ENCODE assay signal across 1 cellular context in the genomic region with DNA sequence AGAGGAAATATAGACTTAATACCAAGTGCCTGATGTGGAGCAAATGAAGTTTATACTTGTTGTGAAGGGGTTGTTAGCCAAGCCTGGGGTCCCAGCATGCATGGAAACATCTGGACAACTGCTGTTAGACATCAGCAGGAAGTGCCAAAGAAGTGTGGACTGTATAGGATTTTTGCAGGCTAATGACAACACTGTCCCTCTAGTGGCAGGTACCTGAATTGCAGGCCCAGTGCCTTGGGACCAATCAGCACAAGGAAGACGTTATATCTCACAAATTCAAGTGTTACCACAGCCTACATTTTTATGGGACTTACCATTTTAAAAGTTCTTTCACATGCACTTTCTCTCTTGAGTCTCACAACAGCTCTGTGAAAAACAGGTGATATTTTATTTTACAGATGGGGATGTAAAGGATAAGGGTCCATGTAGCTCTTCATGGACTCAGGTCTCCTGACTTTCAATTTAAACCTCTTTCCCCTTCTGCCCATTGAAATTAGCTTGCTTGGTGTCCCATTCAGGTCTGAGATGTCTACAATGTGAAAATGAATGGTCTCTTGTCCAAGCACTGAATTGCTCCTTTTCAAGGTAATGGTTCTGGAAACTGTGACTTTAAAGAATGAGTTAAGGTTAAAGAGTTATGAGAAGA.
TF ChIP-seq lines count a peak whose summit lies in the region.

No MANE protein-coding gene starts in this region.

TF ChIP-seq in GM23338, 12 proteins besides CTCF, POLR2A, EP300 and RAD21 (continued from another document):
- TF ChIP-seq REST (IDR thresholded peaks at IDR 0.05; ENCODE audit: unreplicated experiment) = no peak
- no peak for TF ChIP-seq CREB1 (CRISPR knock-in tag; IDR thresholded peaks at IDR 0.05; ENCODE audit: low read depth)
- TF ChIP-seq STAT1 (IDR thresholded peaks at IDR 0.05; ENCODE audit: unreplicated experiment) = no peak
- TF ChIP-seq, protein P1, sequence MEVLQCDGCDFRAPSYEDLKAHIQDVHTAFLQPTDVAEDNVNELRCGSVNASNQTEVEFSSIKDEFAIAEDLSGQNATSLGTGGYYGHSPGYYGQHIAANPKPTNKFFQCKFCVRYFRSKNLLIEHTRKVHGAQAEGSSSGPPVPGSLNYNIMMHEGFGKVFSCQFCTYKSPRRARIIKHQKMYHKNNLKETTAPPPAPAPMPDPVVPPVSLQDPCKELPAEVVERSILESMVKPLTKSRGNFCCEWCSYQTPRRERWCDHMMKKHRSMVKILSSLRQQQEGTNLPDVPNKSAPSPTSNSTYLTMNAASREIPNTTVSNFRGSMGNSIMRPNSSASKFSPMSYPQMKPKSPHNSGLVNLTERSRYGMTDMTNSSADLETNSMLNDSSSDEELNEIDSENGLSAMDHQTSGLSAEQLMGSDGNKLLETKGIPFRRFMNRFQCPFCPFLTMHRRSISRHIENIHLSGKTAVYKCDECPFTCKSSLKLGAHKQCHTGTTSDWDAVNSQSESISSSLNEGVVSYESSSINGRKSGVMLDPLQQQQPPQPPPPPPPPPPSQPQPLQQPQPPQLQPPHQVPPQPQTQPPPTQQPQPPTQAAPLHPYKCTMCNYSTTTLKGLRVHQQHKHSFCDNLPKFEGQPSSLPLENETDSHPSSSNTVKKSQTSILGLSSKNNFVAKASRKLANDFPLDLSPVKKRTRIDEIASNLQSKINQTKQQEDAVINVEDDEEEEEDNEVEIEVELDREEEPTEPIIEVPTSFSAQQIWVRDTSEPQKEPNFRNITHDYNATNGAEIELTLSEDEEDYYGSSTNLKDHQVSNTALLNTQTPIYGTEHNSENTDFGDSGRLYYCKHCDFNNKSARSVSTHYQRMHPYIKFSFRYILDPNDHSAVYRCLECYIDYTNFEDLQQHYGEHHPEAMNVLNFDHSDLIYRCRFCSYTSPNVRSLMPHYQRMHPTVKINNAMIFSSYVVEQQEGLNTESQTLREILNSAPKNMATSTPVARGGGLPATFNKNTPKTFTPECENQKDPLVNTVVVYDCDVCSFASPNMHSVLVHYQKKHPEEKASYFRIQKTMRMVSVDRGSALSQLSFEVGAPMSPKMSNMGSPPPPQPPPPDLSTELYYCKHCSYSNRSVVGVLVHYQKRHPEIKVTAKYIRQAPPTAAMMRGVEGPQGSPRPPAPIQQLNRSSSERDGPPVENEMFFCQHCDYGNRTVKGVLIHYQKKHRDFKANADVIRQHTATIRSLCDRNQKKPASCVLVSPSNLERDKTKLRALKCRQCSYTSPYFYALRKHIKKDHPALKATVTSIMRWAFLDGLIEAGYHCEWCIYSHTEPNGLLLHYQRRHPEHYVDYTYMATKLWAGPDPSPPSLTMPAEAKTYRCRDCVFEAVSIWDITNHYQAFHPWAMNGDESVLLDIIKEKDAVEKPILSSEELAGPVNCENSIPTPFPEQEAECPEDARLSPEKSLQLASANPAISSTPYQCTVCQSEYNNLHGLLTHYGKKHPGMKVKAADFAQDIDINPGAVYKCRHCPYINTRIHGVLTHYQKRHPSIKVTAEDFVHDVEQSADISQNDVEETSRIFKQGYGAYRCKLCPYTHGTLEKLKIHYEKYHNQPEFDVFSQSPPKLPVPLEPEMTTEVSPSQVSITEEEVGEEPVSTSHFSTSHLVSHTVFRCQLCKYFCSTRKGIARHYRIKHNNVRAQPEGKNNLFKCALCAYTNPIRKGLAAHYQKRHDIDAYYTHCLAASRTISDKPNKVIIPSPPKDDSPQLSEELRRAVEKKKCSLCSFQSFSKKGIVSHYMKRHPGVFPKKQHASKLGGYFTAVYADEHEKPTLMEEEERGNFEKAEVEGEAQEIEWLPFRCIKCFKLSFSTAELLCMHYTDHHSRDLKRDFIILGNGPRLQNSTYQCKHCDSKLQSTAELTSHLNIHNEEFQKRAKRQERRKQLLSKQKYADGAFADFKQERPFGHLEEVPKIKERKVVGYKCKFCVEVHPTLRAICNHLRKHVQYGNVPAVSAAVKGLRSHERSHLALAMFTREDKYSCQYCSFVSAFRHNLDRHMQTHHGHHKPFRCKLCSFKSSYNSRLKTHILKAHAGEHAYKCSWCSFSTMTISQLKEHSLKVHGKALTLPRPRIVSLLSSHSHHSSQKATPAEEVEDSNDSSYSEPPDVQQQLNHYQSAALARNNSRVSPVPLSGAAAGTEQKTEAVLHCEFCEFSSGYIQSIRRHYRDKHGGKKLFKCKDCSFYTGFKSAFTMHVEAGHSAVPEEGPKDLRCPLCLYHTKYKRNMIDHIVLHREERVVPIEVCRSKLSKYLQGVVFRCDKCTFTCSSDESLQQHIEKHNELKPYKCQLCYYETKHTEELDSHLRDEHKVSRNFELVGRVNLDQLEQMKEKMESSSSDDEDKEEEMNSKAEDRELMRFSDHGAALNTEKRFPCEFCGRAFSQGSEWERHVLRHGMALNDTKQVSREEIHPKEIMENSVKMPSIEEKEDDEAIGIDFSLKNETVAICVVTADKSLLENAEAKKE (CRISPR knock-in tag; IDR thresholded peaks at IDR 0.05) = no peak
- TF ChIP-seq, protein P2, sequence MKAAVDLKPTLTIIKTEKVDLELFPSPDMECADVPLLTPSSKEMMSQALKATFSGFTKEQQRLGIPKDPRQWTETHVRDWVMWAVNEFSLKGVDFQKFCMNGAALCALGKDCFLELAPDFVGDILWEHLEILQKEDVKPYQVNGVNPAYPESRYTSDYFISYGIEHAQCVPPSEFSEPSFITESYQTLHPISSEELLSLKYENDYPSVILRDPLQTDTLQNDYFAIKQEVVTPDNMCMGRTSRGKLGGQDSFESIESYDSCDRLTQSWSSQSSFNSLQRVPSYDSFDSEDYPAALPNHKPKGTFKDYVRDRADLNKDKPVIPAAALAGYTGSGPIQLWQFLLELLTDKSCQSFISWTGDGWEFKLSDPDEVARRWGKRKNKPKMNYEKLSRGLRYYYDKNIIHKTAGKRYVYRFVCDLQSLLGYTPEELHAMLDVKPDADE (IDR thresholded peaks at IDR 0.05) = no peak
- TF ChIP-seq NANOG (IDR thresholded peaks at IDR 0.05; ENCODE audit: borderline replicate concordance) = no peak
